Comparison of ENCODE assay signal across 8 cellular contexts in genomic region chr9:25964239-25964638, GRCh38.
A peak's percentile ranks its signal among the peaks of the same experiment; 100 is the strongest.
DNase-seq lines count a peak whose midpoint lies in the region; ATAC-seq, FAIRE-seq and TF ChIP-seq lines count a peak whose summit lies in the region.

No MANE protein-coding gene starts in this region.

- H3K27ac ChIP-seq in A549 (peak overlapping the region; percentile 36 to 75; a peak in 4 of 6 replicates), vagina (no peak overlapping the region)

- CTCF ChIA-PET in A549 (lab: Yijun Ruan, JAX): interaction anchor here (0.8 to 2.4 kb wide), 10 partner anchors 15 to 648 kb away, joined by 3 to 24 read pairs (median 3); no protein-coding TSS in a partner anchor

- H3K4me1 ChIP-seq in A549 (no peaks in the 10 kb centered on the region), vagina (no peaks in the 10 kb centered on the region)

- peak; percentile 78 to 91; a peak in 5 of 6 replicates for ATAC-seq in A549

- peak; percentile 54 for TF ChIP-seq CTCF in A549 (IDR thresholded peaks at IDR 0.05)
- no peak for TF ChIP-seq CTCF in vagina (IDR thresholded peaks at IDR 0.05)

- no peak overlapping the region for H3K4me3 ChIP-seq in A549
- H3K4me3 ChIP-seq in skeletal muscle cell (ENCODE audit: low read depth, low read length): no peak overlapping the region
- no peak overlapping the region for H3K4me3 ChIP-seq in vagina

- H3K9me3 ChIP-seq in A549 (peaks cover 8% of the 10 kb centered on the region; the same call in 1 of the 3 replicates), vagina (no peaks in the 10 kb centered on the region)

- H3K27me3 ChIP-seq in vagina: no peaks in the 10 kb centered on the region

- H3K36me3 ChIP-seq in vagina: no peaks in the 10 kb centered on the region

- DNase-seq in A549 (ENCODE audit: low read depth in 1 of 2, low spot score in 1 of 2) (peak; percentile 8 to 82), GM12892 (ENCODE audit: insufficient read length) (no peak), RPMI8226 (peak; percentile 64), fibroblast of the conjunctiva (ENCODE audit: low read depth) (peak; percentile 42), skeletal muscle cell (ENCODE audit: low read depth) (peak; percentile 48), vagina (ENCODE audit: extremely low spot score in 2 of 2) (no peak)
- no peak for DNase-seq in activated naive CD4-positive, alpha-beta T cell (lab: John Stamatoyannopoulos, UW)

- TF ChIP-seq RAD21 in A549 (conservative IDR thresholded peaks at IDR 0.05 in 1 of 2, IDR thresholded peaks at IDR 0.05 in 1 of 2) (peak; percentile 77 to 89), Ishikawa (IDR thresholded peaks at IDR 0.05; ENCODE audit: low read depth) (peak; percentile 96)

- no peak overlapping the region for H3K4me2 ChIP-seq in A549

- TF ChIP-seq POLR2A in A549 (IDR thresholded peaks at IDR 0.05; ENCODE audit: low read length): no peak
- TF ChIP-seq POLR2A in GM12892 (IDR thresholded peaks at IDR 0.05; ENCODE audit: low read depth, low read length): no peak
- TF ChIP-seq POLR2A in vagina (IDR thresholded peaks at IDR 0.05): no peak

- no peak for TF ChIP-seq EP300 in A549 (IDR thresholded peaks at IDR 0.05)
- no peak for TF ChIP-seq EP300 in Ishikawa (IDR thresholded peaks at IDR 0.05; ENCODE audit: borderline replicate concordance)

- POLR2A ChIA-PET in A549 (lab: Yijun Ruan, JAX): no interaction called here

- intact Hi-C loops in vagina (cut with DNase I): no loop called here

- FAIRE-seq in A549 (lab: Jason Lieb, UNC) (peak; percentile 28), GM12892 (lab: Jason Lieb, UNC) (peak; percentile 89)

- WGBS in A549 (ENCODE audit: missing lambda C conversion rate): 8% methylated on average over 3 of the region's 3 CpGs

TF ChIP-seq in A549, 52 proteins besides CTCF, POLR2A, EP300 and RAD21 (continues in another document):
- TF ChIP-seq JUN (IDR thresholded peaks at IDR 0.05): no peak
- no peak for TF ChIP-seq HES2 (IDR thresholded peaks at IDR 0.05)
- TF ChIP-seq JUNB (IDR thresholded peaks at IDR 0.05): no peak
- no peak for TF ChIP-seq FOXS1 (CRISPR knock-in tag; IDR thresholded peaks at IDR 0.05)
- no peak for TF ChIP-seq HOXB5 (CRISPR knock-in tag; IDR thresholded peaks at IDR 0.05)
- TF ChIP-seq MAX (IDR thresholded peaks at IDR 0.05): peak; percentile 94
- no peak for TF ChIP-seq EHMT2 (IDR thresholded peaks at IDR 0.05; ENCODE audit: low read depth)
- no peak for TF ChIP-seq ZSCAN20 (CRISPR knock-in tag; IDR thresholded peaks at IDR 0.05)
- no peak for TF ChIP-seq EHF (CRISPR knock-in tag; IDR thresholded peaks at IDR 0.05)
- TF ChIP-seq POLR2AphosphoS2 (conservative IDR thresholded peaks at IDR 0.05; ENCODE audit: low read length): no peak
- TF ChIP-seq SREBF2 (IDR thresholded peaks at IDR 0.05): no peak
- no peak for TF ChIP-seq CHD4 (IDR thresholded peaks at IDR 0.05; ENCODE audit: borderline replicate concordance)
- TF ChIP-seq RARB (CRISPR knock-in tag; IDR thresholded peaks at IDR 0.05): no peak
- TF ChIP-seq ZFP36 (IDR thresholded peaks at IDR 0.05; ENCODE audit: borderline replicate concordance, partially characterized antibody): no peak
- no peak for TF ChIP-seq MAFK (IDR thresholded peaks at IDR 0.05; ENCODE audit: partially characterized antibody)
- no peak for TF ChIP-seq REST (IDR thresholded peaks at IDR 0.05)
- no peak for TF ChIP-seq MAZ (IDR thresholded peaks at IDR 0.05; ENCODE audit: borderline replicate concordance, low read depth, low read length)

TF ChIP-seq in Ishikawa, 13 proteins besides CTCF, POLR2A, EP300 and RAD21:
- TF ChIP-seq MAX (IDR thresholded peaks at IDR 0.05) (peak; percentile 98), EGR1 (IDR thresholded peaks at IDR 0.05) (no peak), TEAD4 (IDR thresholded peaks at IDR 0.05) (peak; percentile 19; the same call in 1 of the 2 replicates), FOXM1 (IDR thresholded peaks at IDR 0.05; ENCODE audit: borderline replicate concordance, low read depth) (no peak), NFIC (IDR thresholded peaks at IDR 0.05) (no peak), USF1 (IDR thresholded peaks at IDR 0.05) (peak; percentile 40; the same call in 1 of the 2 replicates), TCF12 (IDR thresholded peaks at IDR 0.05; ENCODE audit: low read depth) (peak; percentile 38; the same call in 1 of the 2 replicates), CEBPB (IDR thresholded peaks at IDR 0.05) (no peak), TAF1 (IDR thresholded peaks at IDR 0.05; ENCODE audit: low read depth) (no peak)

Comparison
In these comparisons a context has a peak if more than half of its experiments do, and no peak if none do; other contexts are left out.
1. DNase-seq: peak in A549 (2 of 2), RPMI8226 (single experiment), fibroblast of the conjunctiva (single experiment) and skeletal muscle cell (single experiment); none in GM12892 (single experiment), activated naive CD4-positive, alpha-beta T cell (0 of 4) and vagina (0 of 2).